1 cellular context compared by ENCODE assay signal in genomic region chr1:224113005-224113404, GRCh38.
TF ChIP-seq lines count a peak whose summit lies in the region.

No MANE protein-coding gene starts in this region.

TF ChIP-seq in neural cell, 6 proteins besides CTCF, POLR2A, EP300 and RAD21 (continued from another document):
- TF ChIP-seq EZH2 (IDR thresholded peaks at IDR 0.05; ENCODE audit: borderline replicate concordance, insufficient read depth, low read length, poor library complexity, severe bottlenecking) (no peak), POLR2AphosphoS5 (IDR thresholded peaks at IDR 0.05) (no peak), SMC3 (conservative IDR thresholded peaks at IDR 0.05; ENCODE audit: poor library complexity) (no peak), TAF1 (IDR thresholded peaks at IDR 0.05; ENCODE audit: low read depth) (no peak)
